8 cellular contexts compared by ENCODE assay signal in the genomic region with DNA sequence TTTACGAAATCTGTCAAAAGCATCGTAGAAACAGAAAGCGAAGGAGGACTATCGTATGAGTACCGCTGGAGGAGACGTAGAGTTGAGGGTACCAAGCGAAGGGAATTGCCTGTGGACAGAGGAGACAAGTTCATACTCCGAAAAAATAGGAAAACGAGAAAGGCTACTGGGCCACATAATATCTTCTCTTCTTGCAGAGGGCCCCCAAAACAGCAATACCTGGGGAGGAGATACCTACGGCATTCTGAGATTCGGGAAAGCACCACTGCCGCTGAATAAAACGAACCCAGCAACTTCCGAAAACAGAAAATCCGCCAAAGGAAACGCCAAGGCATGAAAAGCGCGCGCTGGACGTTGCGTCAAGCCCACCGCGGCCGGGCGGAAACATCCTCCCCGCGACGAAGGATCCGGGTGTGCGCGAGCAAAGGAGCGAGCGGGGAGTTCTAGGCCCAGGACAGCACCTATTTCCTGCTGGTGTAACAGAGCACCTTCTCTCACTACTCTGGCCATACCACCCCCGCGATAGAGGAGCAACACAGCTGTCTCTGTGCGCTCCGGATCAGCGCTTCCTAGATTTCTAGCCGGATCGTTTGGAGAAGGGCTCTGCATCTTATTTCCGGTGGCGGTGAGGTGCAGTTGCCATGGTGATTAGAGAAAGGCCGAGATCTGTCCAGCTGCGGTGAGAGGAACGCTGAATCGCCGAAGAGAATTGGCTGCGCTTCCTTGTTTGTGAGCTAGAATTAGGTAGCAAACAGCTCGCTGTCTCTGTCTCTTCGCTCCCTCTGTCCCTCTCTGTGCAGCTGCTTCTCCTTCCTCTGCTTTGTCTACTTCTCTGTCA. TPM values are rescaled to one million over a fixed set of nuclear protein-coding genes. Genes with fewer than 3 reads are reported as not detected.
DNase-seq lines count a peak whose midpoint lies in the region; ATAC-seq and TF ChIP-seq lines count a peak whose summit lies in the region.

A gene with protein sequence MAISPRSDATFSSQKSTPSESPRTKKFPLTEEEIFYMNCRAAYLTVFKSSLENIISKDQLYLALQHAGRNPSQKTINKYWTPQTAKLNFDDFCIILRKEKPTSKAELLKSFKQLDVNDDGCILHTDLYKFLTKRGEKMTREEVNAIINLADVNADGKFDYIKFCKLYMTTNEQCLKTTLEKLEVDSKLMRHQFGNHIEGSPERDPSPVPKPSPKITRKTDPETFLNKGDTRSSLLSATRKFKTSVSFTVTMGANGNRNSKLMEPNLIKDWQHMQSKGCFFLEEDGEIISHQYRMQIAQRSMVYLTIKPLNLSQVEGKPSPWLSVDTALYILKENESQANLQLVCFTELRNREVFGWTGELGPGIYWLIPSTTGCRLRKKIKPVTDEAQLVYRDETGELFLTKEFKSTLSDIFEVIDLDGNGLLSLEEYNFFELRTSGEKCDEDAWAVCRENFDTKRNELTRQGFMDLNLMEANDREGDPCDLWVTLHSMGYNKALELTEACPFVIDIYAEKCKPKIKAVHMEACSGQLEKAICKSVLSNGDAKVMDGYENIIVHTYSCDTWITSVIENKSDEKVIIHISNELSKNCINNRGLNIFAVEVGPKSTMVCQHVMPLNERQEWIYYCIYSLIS (plus strand): TSS at position 635 of the 838 bp plus-strand sequence. CDS start 2,048 bp downstream, outside the sequence.
A gene with protein sequence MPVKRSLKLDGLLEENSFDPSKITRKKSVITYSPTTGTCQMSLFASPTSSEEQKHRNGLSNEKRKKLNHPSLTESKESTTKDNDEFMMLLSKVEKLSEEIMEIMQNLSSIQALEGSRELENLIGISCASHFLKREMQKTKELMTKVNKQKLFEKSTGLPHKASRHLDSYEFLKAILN (minus strand): TSS at position 335 of the 838 bp plus-strand sequence. CDS start 92 bp downstream, at position 243.

- TF ChIP-seq CTCF in GM13976 (IDR thresholded peaks at IDR 0.05; ENCODE audit: borderline replicate concordance, control extremely low read depth, extremely low read depth, insufficient read depth, missing control alignments) = no peak
- no peak for TF ChIP-seq CTCF in left ventricle myocardium inferior (IDR thresholded peaks at IDR 0.05; ENCODE audit: borderline replicate concordance)
- no peak for TF ChIP-seq CTCF in upper lobe of right lung (IDR thresholded peaks at IDR 0.05)

- in situ Hi-C loops in GM13976 (cut with MboI; ENCODE audit: low sequenced_read_pairs, unreplicated experiment) = no loop called here

- intact Hi-C loops in left ventricle myocardium inferior (cut with micrococcal nuclease) (no loop called here), posterior vena cava (cut with DNase I) (no loop called here), upper lobe of right lung (cut with DNase I) (no loop called here)

- H3K4me3 Mint-ChIP-seq in T-cell = peak within 1 kb of the TSS; percentile 89 to 91 (median 91)

- POLR2A ChIA-PET in T-cell (lab: Charles Lee) = interaction anchor here in 1 of 2 donors (0.6 kb wide), 1 partner anchor 1074 kb away, joined by 3 read pairs; no protein-coding TSS in a partner anchor

- H3K27me3 ChIP-seq in left ventricle myocardium inferior (ENCODE audit: low read depth) = no peaks in the 10 kb centered on the region
- H3K27me3 ChIP-seq in upper lobe of right lung = no peaks in the 10 kb centered on the region

- H3K9me3 ChIP-seq in left ventricle myocardium inferior (replicated peaks) (no peaks in the 10 kb centered on the region), upper lobe of right lung (no peaks in the 10 kb centered on the region)

- peaks cover 3% of the 10 kb centered on the region for H3K36me3 Mint-ChIP-seq in T-cell

- H3K4me1 ChIP-seq in left ventricle myocardium inferior (peaks cover 34% of the 10 kb centered on the region), upper lobe of right lung (peaks cover 11% of the 10 kb centered on the region)

- peak within 1 kb of the TSS; percentile 95 to 97 for H3K27ac Mint-ChIP-seq in T-cell

- H3K36me3 ChIP-seq in left ventricle myocardium inferior = peaks cover 9% of the 10 kb centered on the region
- peaks cover 4% of the 10 kb centered on the region for H3K36me3 ChIP-seq in upper lobe of right lung

- H3K27ac ChIP-seq in left ventricle myocardium inferior (replicated peaks) (peak within 1 kb of the TSS; percentile 88), upper lobe of right lung (peak within 1 kb of the TSS; percentile 93)

- no peaks in the 10 kb centered on the region for H3K9me3 Mint-ChIP-seq in T-cell

- CTCF ChIA-PET in T-cell (lab: Charles Lee) = interaction anchor here in 1 of 2 donors (2.1 kb wide), 1 partner anchor 14 kb away, joined by 6 read pairs; no protein-coding TSS in a partner anchor

- H3K27me3 Mint-ChIP-seq in T-cell = no peaks in the 10 kb centered on the region

- peak; percentile 89 for ATAC-seq in HG02840 (IDR thresholded peaks at IDR 0.05; ENCODE audit: low FRiP score, unreplicated experiment)
- peak; percentile 86 to 92 (median 88) for ATAC-seq in T-cell (replicated peaks in 1 of 4)
- peak; percentile 98 for ATAC-seq in upper lobe of right lung

- peaks cover 24 to 37% (median 32%) of the 10 kb centered on the region in 3 donors for H3K4me1 Mint-ChIP-seq in T-cell

- DNase-seq in GM13976 (ENCODE audit: low spot score) (peak; percentile 77), NCI-H1436 (lab: John Stamatoyannopoulos, UW) (peak; percentile 92), T-cell (peak; percentile 60 to 84 (median 77)), amniotic stem cell (lab: John Stamatoyannopoulos, UW) (peak; percentile 88), left ventricle myocardium inferior (peak; percentile 78), posterior vena cava (ENCODE audit: low spot score) (peak; percentile 94), upper lobe of right lung (peak; percentile 89)

- H3K4me3 ChIP-seq in left ventricle myocardium inferior (peak within 1 kb of the TSS; percentile 70), upper lobe of right lung (peak within 1 kb of the TSS; percentile 63)

RNA-seq across cellular contexts. Expression of the first gene that starts in this region (rescaled TPM):
- total RNA-seq in T-cell (1 to 10 TPM; 6.5 to 8.1 (median 7.4) TPM), left ventricle myocardium inferior (8.9 TPM), posterior vena cava (1 to 10 TPM; 5.0 to 7.3 TPM), upper lobe of right lung (6.0 TPM)

RNA-seq across cellular contexts. Expression of the second gene that starts in this region (rescaled TPM):
- total RNA-seq in T-cell (10 to 100 TPM; 16.6 to 27.3 (median 22.5) TPM), left ventricle myocardium inferior (10.9 TPM), posterior vena cava (10 to 100 TPM; 13.5 to 19.5 TPM), upper lobe of right lung (18.5 TPM)

Comparison
In these comparisons a context has a peak if more than half of its experiments do, and no peak if none do; other contexts are left out.
1. Peak in every context shown above with its lines: DNase-seq, ATAC-seq, H3K4me3 ChIP-seq and H3K27ac ChIP-seq.